In genomic region chr14:78005325-78005724, GRCh38 we compare ENCODE assay signal across 9 cellular contexts.
A peak's percentile ranks its signal among the peaks of the same experiment; 100 is the strongest.
DNase-seq lines count a peak whose midpoint lies in the region; ATAC-seq and TF ChIP-seq lines count a peak whose summit lies in the region.
"Had no signal": no experiment of that assay in that cellular context is flagged by ENCODE, and none has a peak within 500 bp of the region (broad histone marks: within the 10 kb centered on the region; RNA-seq: fewer than 3 reads in every experiment).

No MANE protein-coding gene starts in this region.

- DNase-seq in NCI-H748 treated with DMSO at 0.1 percent for 48 hours (lab: John Stamatoyannopoulos, UW) (peak; percentile 13), foreskin melanocyte (peak; percentile 75), KG1 (lab: John Stamatoyannopoulos, UW) (no peak), prostate gland (ENCODE audit: low spot score) (no peak), DMS 273 (lab: John Stamatoyannopoulos, UW; ENCODE audit: unreplicated experiment) (no peak)
- DNase-seq in activated CD4-positive, alpha-beta T cell treated with anti-CD3 and anti-CD28 coated beads for 4 hours: no peak

- TF ChIP-seq POLR2A in prostate gland (IDR thresholded peaks at IDR 0.05): no peak

- H3K4me1 ChIP-seq in prostate gland (replicated peaks): no peaks in the 10 kb centered on the region

- H3K4me3 ChIP-seq in prostate gland: no peak overlapping the region

- no peaks in the 10 kb centered on the region for H3K36me3 ChIP-seq in prostate gland
- H3K36me3 ChIP-seq: neutrophil had no signal

- WGBS in prostate gland: 38% methylated on average over 1 of the region's 1 CpG

- ATAC-seq in GM18517 (IDR thresholded peaks at IDR 0.05; ENCODE audit: unreplicated experiment): peak; percentile 51
- peak; percentile 56 for ATAC-seq in HG02571 (IDR thresholded peaks at IDR 0.05; ENCODE audit: unreplicated experiment)

- intact Hi-C loops in prostate gland (cut with DNase I): no loop called here

- no peaks in the 10 kb centered on the region for H3K27me3 ChIP-seq in prostate gland (replicated peaks; ENCODE audit: insufficient read depth)

- H3K27ac ChIP-seq in prostate gland: no peak overlapping the region
- H3K27ac ChIP-seq: neutrophil had no signal

- TF ChIP-seq CTCF in prostate gland (IDR thresholded peaks at IDR 0.05): no peak

- no peaks in the 10 kb centered on the region for H3K9me3 ChIP-seq in prostate gland
- H3K9me3 ChIP-seq: neutrophil had no signal

Comparison
In these comparisons a context has a peak if more than half of its experiments do, and no peak if none do; other contexts are left out.
1. DNase-seq: peak in NCI-H748 treated with DMSO at 0.1 percent for 48 hours (single experiment) and foreskin melanocyte (single experiment); none in KG1 (single experiment), prostate gland (single experiment), activated CD4-positive, alpha-beta T cell treated with anti-CD3 and anti-CD28 coated beads for 4 hours (0 of 2) and DMS 273 (single experiment).